Comparison of ENCODE assay signal across 28 cellular contexts in the genomic region with DNA sequence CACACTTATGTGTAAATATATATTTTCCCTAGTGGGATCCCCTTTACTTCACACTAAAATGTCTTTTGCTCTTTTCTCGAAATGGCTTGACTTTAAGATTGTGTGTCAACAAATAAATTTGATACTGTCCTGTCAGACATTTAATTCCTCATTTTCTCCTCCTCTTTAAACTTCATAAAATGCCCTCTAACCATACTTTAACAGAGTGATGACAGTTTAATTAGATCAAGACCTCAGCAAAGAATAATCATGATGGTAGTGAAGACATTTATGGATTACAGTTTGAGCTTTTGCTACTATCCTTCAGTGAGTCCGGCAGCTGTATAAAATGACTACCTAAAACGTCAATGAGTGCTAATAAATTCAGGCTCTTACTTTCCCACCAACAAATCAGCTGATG.
"Had no signal": no experiment of that assay in that cellular context is flagged by ENCODE, and none has a peak within 500 bp of the region (broad histone marks: within the 10 kb centered on the region; RNA-seq: fewer than 3 reads in every experiment).

No MANE protein-coding gene starts in this region.

- H3K27me3 Mint-ChIP-seq: stimulated activated memory B cell treated with anti-CD40 and anti-IgM and Interleukin-4, amounts not matched to agents 10 μg/mL and 1 μg/mL and 100 μg/mL, for 72 hours; stimulated activated naive B cell treated with anti-CD40 and anti-IgM and Interleukin-4, amounts not matched to agents 10 μg/mL and 1 μg/mL and 100 μg/mL, for 72 hours; stimulated activated naive CD8-positive, alpha-beta T cell treated with anti-CD3 and anti-CD28 coated beads, Interleukin-15, amount 100 ng/mL, for 72 hours; stimulated activated naive CD8-positive, alpha-beta T cell treated with anti-CD3 and anti-CD28 coated beads, Interleukin-15, Interleukin-2, amounts not matched to agents 100 ng/mL and 50 ng/mL, for 24 hours; type B pancreatic cell had no signal

- H3K27ac Mint-ChIP-seq: stimulated activated effector memory CD8-positive, alpha-beta T cell treated with anti-CD3 and anti-CD28 coated beads, Interleukin-12 subunit alpha, Interleukin-12 subunit beta, amount 100 ng/mL, for 72 hours; stimulated activated memory B cell treated with anti-CD40 and anti-IgM and Interleukin-4, amounts not matched to agents 10 μg/mL and 1 μg/mL and 100 μg/mL, for 72 hours; stimulated activated naive B cell treated with anti-CD40 and anti-IgM and Interleukin-4, amounts not matched to agents 10 μg/mL and 1 μg/mL and 100 μg/mL, for 72 hours; stimulated activated naive CD8-positive, alpha-beta T cell treated with anti-CD3 and anti-CD28 coated beads, Interleukin-15, amount 100 ng/mL, for 72 hours; stimulated activated naive CD8-positive, alpha-beta T cell treated with anti-CD3 and anti-CD28 coated beads, Interleukin-15, Interleukin-2, amounts not matched to agents 100 ng/mL and 50 ng/mL, for 24 hours; type B pancreatic cell had no signal

- H3K4me3 ChIP-seq: stomach, suprapubic skin, testis, thoracic aorta, thyroid gland, tibial artery, tibial nerve, transverse colon, upper lobe of left lung, upper lobe of right lung, uterus, vagina had no signal

- H3K36me3 ChIP-seq: stomach, suprapubic skin, thoracic aorta, thyroid gland, tibial artery, tibial nerve, transverse colon, upper lobe of left lung, upper lobe of right lung, uterus, vagina had no signal

- DNase-seq: stimulated activated CD4-positive, alpha-beta T cell treated with anti-CD3 and anti-CD28 coated beads, Interleukin-2, amount 100 ng/mL, for 48 hours; stimulated activated CD4-positive, alpha-beta T cell treated with anti-CD3 and anti-CD28 coated beads, Interleukin-4, amount 100 ng/mL, for 1 hour; stimulated activated CD4-positive, alpha-beta T cell treated with anti-CD3 and anti-CD28 coated beads, Interleukin-4, amount 100 ng/mL, for 24 hours; stimulated activated CD4-positive, alpha-beta T cell treated with anti-CD3 and anti-CD28 coated beads, Interleukin-4, amount 100 ng/mL, for 4 hours; stimulated activated CD8-positive, alpha-beta memory T cell treated with anti-CD3 and anti-CD28 coated beads, Interleukin-4, amount 100 ng/mL, for 48 hours; stimulated activated naive B cell treated with anti-CD40 and anti-IgM and Interleukin-4, amounts not matched to agents 10 μg/mL and 1 μg/mL and 100 μg/mL, for 72 hours; stimulated activated naive CD4-positive, alpha-beta T cell; stimulated activated naive CD4-positive, alpha-beta T cell treated with Interleukin-2 at 50 U/mL for 16 hours; stimulated activated naive CD8-positive, alpha-beta T cell treated with anti-CD3 and anti-CD28 coated beads, Interleukin-15, amount 100 ng/mL, for 72 hours; stimulated activated naive CD8-positive, alpha-beta T cell treated with anti-CD3 and anti-CD28 coated beads, Interleukin-15, Interleukin-2, amounts not matched to agents 100 U/mL and 50 U/mL, for 24 hours; stomach; substantia nigra; testis; thyroid gland; tibial artery; transverse colon; trophoblast cell; upper lobe of left lung; upper lobe of right lung; uterus had no signal

- ATAC-seq: stimulated activated effector memory CD8-positive, alpha-beta T cell treated with anti-CD3 and anti-CD28 coated beads, Interleukin-12 subunit alpha, Interleukin-12 subunit beta, amount 100 ng/mL, for 72 hours; stimulated activated memory B cell treated with anti-CD40 and anti-IgM and Interleukin-4, amounts not matched to agents 10 μg/mL and 1 μg/mL and 100 μg/mL, for 72 hours; stimulated activated naive B cell treated with anti-CD40 and anti-IgM and Interleukin-4, amounts not matched to agents 10 μg/mL and 1 μg/mL and 100 μg/mL, for 72 hours; stimulated activated naive CD8-positive, alpha-beta T cell treated with anti-CD3 and anti-CD28 coated beads, Interleukin-15, amount 100 ng/mL, for 72 hours; stimulated activated naive CD8-positive, alpha-beta T cell treated with anti-CD3 and anti-CD28 coated beads, Interleukin-15, Interleukin-2, amounts not matched to agents 100 U/mL and 50 U/mL, for 24 hours; upper lobe of right lung had no signal

- H3K4me3 Mint-ChIP-seq: stimulated activated effector memory CD8-positive, alpha-beta T cell treated with anti-CD3 and anti-CD28 coated beads, Interleukin-12 subunit alpha, Interleukin-12 subunit beta, amount 100 ng/mL, for 72 hours; stimulated activated memory B cell treated with anti-CD40 and anti-IgM and Interleukin-4, amounts not matched to agents 10 μg/mL and 1 μg/mL and 100 μg/mL, for 72 hours; stimulated activated naive B cell treated with anti-CD40 and anti-IgM and Interleukin-4, amounts not matched to agents 10 μg/mL and 1 μg/mL and 100 μg/mL, for 72 hours; stimulated activated naive CD8-positive, alpha-beta T cell treated with anti-CD3 and anti-CD28 coated beads, Interleukin-15, amount 100 ng/mL, for 72 hours; stimulated activated naive CD8-positive, alpha-beta T cell treated with anti-CD3 and anti-CD28 coated beads, Interleukin-15, Interleukin-2, amounts not matched to agents 100 ng/mL and 50 ng/mL, for 24 hours; type B pancreatic cell had no signal

- H3K9me3 Mint-ChIP-seq: type B pancreatic cell had no signal

- H3K36me3 Mint-ChIP-seq: stimulated activated effector memory CD8-positive, alpha-beta T cell treated with anti-CD3 and anti-CD28 coated beads, Interleukin-12 subunit alpha, Interleukin-12 subunit beta, amount 100 ng/mL, for 72 hours; stimulated activated memory B cell treated with anti-CD40 and anti-IgM and Interleukin-4, amounts not matched to agents 10 μg/mL and 1 μg/mL and 100 μg/mL, for 72 hours; stimulated activated naive B cell treated with anti-CD40 and anti-IgM and Interleukin-4, amounts not matched to agents 10 μg/mL and 1 μg/mL and 100 μg/mL, for 72 hours; type B pancreatic cell had no signal

- H3K9me3 ChIP-seq: stomach, suprapubic skin, testis, thoracic aorta, thyroid gland, tibial artery, tibial nerve, transverse colon, upper lobe of left lung, upper lobe of right lung, uterus, vagina had no signal

- H3K4me1 ChIP-seq: stomach, suprapubic skin, testis, thyroid gland, tibial artery, tibial nerve, transverse colon, upper lobe of left lung, upper lobe of right lung, uterus, vagina had no signal

- H3K27ac ChIP-seq: stomach, suprapubic skin, testis, thoracic aorta, thyroid gland, tibial artery, tibial nerve, transverse colon, upper lobe of left lung, upper lobe of right lung, uterus, vagina had no signal

- H3K4me1 Mint-ChIP-seq: stimulated activated effector memory CD8-positive, alpha-beta T cell treated with anti-CD3 and anti-CD28 coated beads, Interleukin-12 subunit alpha, Interleukin-12 subunit beta, amount 100 ng/mL, for 72 hours; stimulated activated memory B cell treated with anti-CD40 and anti-IgM and Interleukin-4, amounts not matched to agents 10 μg/mL and 1 μg/mL and 100 μg/mL, for 72 hours; stimulated activated naive B cell treated with anti-CD40 and anti-IgM and Interleukin-4, amounts not matched to agents 10 μg/mL and 1 μg/mL and 100 μg/mL, for 72 hours; stimulated activated naive CD8-positive, alpha-beta T cell treated with anti-CD3 and anti-CD28 coated beads, Interleukin-15, amount 100 ng/mL, for 72 hours had no signal

- H3K27me3 ChIP-seq: stomach, suprapubic skin, testis, thyroid gland, tibial artery, tibial nerve, transverse colon, upper lobe of left lung, upper lobe of right lung, uterus, vagina had no signal
